Comparison of ENCODE assay signal across 25 cellular contexts in the genomic region with DNA sequence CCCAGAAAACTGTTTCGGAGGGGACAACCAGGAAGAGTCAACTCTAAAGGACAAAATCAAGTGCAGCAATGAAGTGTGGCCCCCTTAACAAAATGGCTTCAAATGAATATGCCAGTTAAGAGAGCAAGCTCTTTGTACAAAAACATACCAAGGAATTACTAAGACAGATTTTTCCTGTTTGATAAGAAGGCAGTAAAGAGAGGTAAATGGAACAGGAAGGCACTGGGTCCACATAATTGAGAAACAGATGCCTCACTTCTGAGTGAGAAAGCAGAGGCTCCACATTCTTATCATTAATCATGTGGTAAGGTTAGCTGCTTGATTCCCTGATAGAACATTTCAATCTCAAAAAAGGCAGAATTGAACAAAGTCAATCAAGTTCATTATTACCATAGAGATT. TPM values are rescaled to one million over a fixed set of nuclear protein-coding genes. Genes with fewer than 3 reads are reported as not detected.
DNase-seq lines count a peak whose midpoint lies in the region; ATAC-seq, FAIRE-seq and TF ChIP-seq lines count a peak whose summit lies in the region.
"Had no signal": no experiment of that assay in that cellular context is flagged by ENCODE, and none has a peak within 500 bp of the region (broad histone marks: within the 10 kb centered on the region; RNA-seq: fewer than 3 reads in every experiment).

No MANE protein-coding gene starts in this region.

- H3K4me3 ChIP-seq in A549 (no peak overlapping the region), endothelial cell of umbilical vein (replicated peaks in 1 of 3; ENCODE audit: insufficient read depth in 1 of 3, low read depth in 1 of 3, low read length in 3 of 3) (no peak overlapping the region), SJCRH30 (no peak overlapping the region)
- H3K4me3 ChIP-seq: BLaER1 treated with 17β-estradiol and CSF1 and Interleukin-3, amounts not matched to agents 10 nM and 100 nM; GM23248 had no signal

- DNase-seq in A549 (ENCODE audit: low read depth in 1 of 2, low spot score in 1 of 2), result no peak
- DNase-seq in NCI-H226, result peak; percentile 22
- peak; percentile 89 for DNase-seq in endothelial cell of umbilical vein (ENCODE audit: low read depth, low spot score)
- DNase-seq in ecto neural progenitor cell (ENCODE audit: low spot score), result no peak
- no peak for DNase-seq in SJCRH30
- DNase-seq: AML-193; CD4-positive, alpha-beta T cell; COR-L47; GM23248; H9; HFFc6; NCI-H1048; NCI-H1417 treated with DMSO at 0.1 percent for 48 hours; NCI-H187 treated with DMSO at 0.1 percent for 48 hours; NCI-H2171 treated with DMSO at 0.1 percent for 48 hours; NCI-H524; NCI-H774 had no signal

- FAIRE-seq in A549 (lab: Jason Lieb, UNC), result peak; percentile 46
- FAIRE-seq in endothelial cell of umbilical vein (lab: Jason Lieb, UNC), result peak; percentile 77
- FAIRE-seq: A204.1, G401.6, RCC 7860 had no signal

- no peak for TF ChIP-seq EP300 in A549 (IDR thresholded peaks at IDR 0.05)

- peaks cover 11% of the 10 kb centered on the region for H3K4me1 Mint-ChIP-seq in nephron
- H3K4me1 Mint-ChIP-seq: H9 had no signal

- intact Hi-C loops in endothelial cell of umbilical vein (cut with micrococcal nuclease), result loop anchor here (1.0 kb wide), 1 partner anchor 9 kb away; no protein-coding TSS in a partner anchor

- POLR2A ChIA-PET in A549 (lab: Yijun Ruan, JAX), result no interaction called here
- POLR2A ChIA-PET in endothelial cell of umbilical vein (lab: Charles Lee), result interaction anchor here (1.0 kb wide), 1 partner anchor 46 kb away, joined by 3 read pairs; a partner anchor contains a TSS

- H3K9me3 ChIP-seq in A549 (no peaks in the 10 kb centered on the region), endothelial cell of umbilical vein (replicated peaks; ENCODE audit: control insufficient read depth, insufficient read depth, low read length) (no peaks in the 10 kb centered on the region), SJCRH30 (replicated peaks) (no peaks in the 10 kb centered on the region)
- H3K9me3 ChIP-seq: BLaER1 treated with 17β-estradiol and CSF1 and Interleukin-3, amounts not matched to agents 10 nM and 100 nM had no signal

- ATAC-seq in A549 (no peak), HG02759 (IDR thresholded peaks at IDR 0.05; ENCODE audit: unreplicated experiment) (no peak)
- ATAC-seq: SK-N-SH treated with all-trans-retinoic acid at 6 μM for 48 hours had no signal

- 96% methylated on average over 1 of the region's 1 CpG for WGBS in A549 (ENCODE audit: missing lambda C conversion rate)

- peak overlapping the region; percentile 31 for H2AFZ ChIP-seq in endothelial cell of umbilical vein (ENCODE audit: low read depth, low read length)
- H2AFZ ChIP-seq: GM23248 had no signal

- CTCF ChIA-PET in A549 (lab: Yijun Ruan, JAX), result interaction anchor here (0.6 kb wide), 1 partner anchor 129 kb away, joined by 3 read pairs; no protein-coding TSS in a partner anchor
- CTCF ChIA-PET in endothelial cell of umbilical vein (lab: Charles Lee), result interaction anchor here (1.2 to 2.1 kb wide), 2 partner anchors 10 to 30 kb away, joined by 4 to 8 read pairs; no protein-coding TSS in a partner anchor

- no peaks in the 10 kb centered on the region for H4K20me1 ChIP-seq in endothelial cell of umbilical vein (replicated peaks; ENCODE audit: control insufficient read depth, extremely low read depth, insufficient read depth, low read length)

- dilution Hi-C loops in endothelial cell of umbilical vein (cut with MboI; ENCODE audit: extremely low pct_ligation_motif_present, low sequenced_read_pairs), result no loop called here

- no TSS peak for BruUV-seq in endothelial cell of umbilical vein (replicated peaks; lab: Mats Ljungman, UMichigan)

- TF ChIP-seq POLR2A in A549 (IDR thresholded peaks at IDR 0.05; ENCODE audit: low read length) (no peak), endothelial cell of umbilical vein (IDR thresholded peaks at IDR 0.05; ENCODE audit: low read depth, low read length) (no peak)

- H3K9me1 ChIP-seq in endothelial cell of umbilical vein (replicated peaks; ENCODE audit: control insufficient read depth, extremely low read depth, insufficient read depth, low read length), result no peaks in the 10 kb centered on the region

- H3K4me1 ChIP-seq in A549, result no peaks in the 10 kb centered on the region
- peaks cover 17% of the 10 kb centered on the region for H3K4me1 ChIP-seq in endothelial cell of umbilical vein (ENCODE audit: control insufficient read depth, extremely low read depth, insufficient read depth, low read length)
- H3K4me1 ChIP-seq in SJCRH30, result no peaks in the 10 kb centered on the region
- H3K4me1 ChIP-seq: BLaER1 treated with 17β-estradiol and CSF1 and Interleukin-3, amounts not matched to agents 10 nM and 100 nM had no signal

- H3K27ac ChIP-seq in A549 (no peak overlapping the region), endothelial cell of umbilical vein (ENCODE audit: insufficient read depth, low read depth, low read length) (peak overlapping the region; percentile 53), SJCRH30 (no peak overlapping the region)
- H3K27ac ChIP-seq: BLaER1 treated with 17β-estradiol and CSF1 and Interleukin-3, amounts not matched to agents 10 nM and 100 nM; GM23248; HL-60 had no signal

- peaks cover 0 to 4% of the 10 kb centered on the region in 2 experiments for H3K36me3 ChIP-seq in endothelial cell of umbilical vein (ENCODE audit: control insufficient read depth in 2 of 2, extremely low read depth in 1 of 2, insufficient read depth in 2 of 2, low read length in 2 of 2)
- H3K36me3 ChIP-seq in SJCRH30, result peaks cover 10% of the 10 kb centered on the region

- peaks cover 75% of the 10 kb centered on the region for H3K36me3 Mint-ChIP-seq in nephron (ENCODE audit: low read depth)

- no peaks in the 10 kb centered on the region for H3K9me3 Mint-ChIP-seq in nephron
- H3K9me3 Mint-ChIP-seq: CD4-positive, alpha-beta T cell; H9; HFFc6 had no signal

- H3K4me3 Mint-ChIP-seq in nephron, result no peak overlapping the region
- H3K4me3 Mint-ChIP-seq: CD4-positive, alpha-beta T cell; H9; HFFc6 had no signal

- H3K4me2 ChIP-seq in A549 (no peak overlapping the region), endothelial cell of umbilical vein (ENCODE audit: insufficient read depth, low read length) (peak overlapping the region; percentile 19)
- H3K4me2 ChIP-seq: BLaER1 treated with 17β-estradiol and CSF1 and Interleukin-3, amounts not matched to agents 10 nM and 100 nM had no signal

- H3K27me3 ChIP-seq in endothelial cell of umbilical vein (ENCODE audit: control insufficient read depth in 2 of 2, insufficient read depth in 2 of 2, low read length in 2 of 2) (no peaks in the 10 kb centered on the region), SJCRH30 (no peaks in the 10 kb centered on the region)
- H3K27me3 ChIP-seq: BLaER1 treated with 17β-estradiol and CSF1 and Interleukin-3, amounts not matched to agents 10 nM and 100 nM had no signal

- TF ChIP-seq RAD21 in A549 (conservative IDR thresholded peaks at IDR 0.05 in 1 of 2, IDR thresholded peaks at IDR 0.05 in 1 of 2), result no peak

- no peaks in the 10 kb centered on the region for H3K79me2 ChIP-seq in endothelial cell of umbilical vein (ENCODE audit: control insufficient read depth, insufficient read depth, low read length)

- peak overlapping the region in 2 of 3 experiments; percentile 9 to 51 for H3K27ac Mint-ChIP-seq in nephron
- H3K27ac Mint-ChIP-seq: CD4-positive, alpha-beta T cell; H9; HFFc6 had no signal

- no peak for TF ChIP-seq CTCF in A549 (IDR thresholded peaks at IDR 0.05)
- TF ChIP-seq CTCF in endothelial cell of umbilical vein (IDR thresholded peaks at IDR 0.05; ENCODE audit: extremely low read depth in 1 of 2, insufficient read depth in 1 of 2, low read depth in 1 of 2, low read length in 2 of 2), result no peak
- no peak for TF ChIP-seq CTCF in nephron (IDR thresholded peaks at IDR 0.05; ENCODE audit: unreplicated experiment in 3 of 3)

- H3K27me3 Mint-ChIP-seq in nephron (ENCODE audit: low read depth), result no peaks in the 10 kb centered on the region
- H3K27me3 Mint-ChIP-seq: CD4-positive, alpha-beta T cell had no signal

- no peak overlapping the region for H3K9ac ChIP-seq in endothelial cell of umbilical vein (replicated peaks; ENCODE audit: extremely low read depth, insufficient read depth, low read length)
- H3K9ac ChIP-seq: BLaER1 treated with 17β-estradiol and CSF1 and Interleukin-3, amounts not matched to agents 10 nM and 100 nM; GM23248 had no signal

RNA-seq across cellular contexts. Expression of a gene that starts 44.9 kb away (rescaled TPM):
- polyA plus RNA-seq in A549 (2011; rRNA removed) (12.1 and 13.4 TPM in 2 replicates), A549 (2017; fragmentation: RNase III; extraction: RNeasy Plus Mini Kit Qiagen cat#74134 plus additional on column Dnase treatment) (7.5 to 8.4 TPM (median 8.1 TPM) in 3 replicates), endothelial cell of umbilical vein (3.5 and 4.8 TPM in 2 replicates)
- 2.3 and 2.6 TPM in 2 replicates for polyA plus RNA-seq in A549 (2012; cell fraction: cytosol; rRNA removed)
- 2.9 and 5.9 TPM in 2 replicates for polyA plus RNA-seq in A549 (2012; cell fraction: nucleus; rRNA removed)
- 7.0 and 9.1 TPM in 2 replicates for polyA minus RNA-seq in A549 (2011; rRNA and poly(A)+ RNA removed)
- total RNA-seq in endothelial cell of umbilical vein, result 10.9 and 14.0 TPM in 2 replicates
- 3.5 and 4.0 TPM in 2 replicates for polyA plus RNA-seq in endothelial cell of umbilical vein (2011; cell fraction: cytosol; rRNA removed)
- 16.1 and 20.8 TPM in 2 replicates for polyA plus RNA-seq in endothelial cell of umbilical vein (2011; cell fraction: nucleus; rRNA removed)
- polyA plus RNA-seq in endothelial cell of umbilical vein (2012), result 6.6 and 7.2 TPM in 2 replicates
- 12.6 and 15.8 TPM in 2 replicates for polyA minus RNA-seq in endothelial cell of umbilical vein
- polyA minus RNA-seq in endothelial cell of umbilical vein (2011; cell fraction: cytosol; rRNA and poly(A)+ RNA removed), result 4.2 TPM
- polyA minus RNA-seq in endothelial cell of umbilical vein (2011; cell fraction: nucleus; rRNA and poly(A)+ RNA removed), result 26.8 and 43.3 TPM in 2 replicates
- total RNA-seq in SJCRH30 (2014; rRNA removed; shearing (Covaris generic)), result 15.6 and 18.6 TPM in 2 replicates

RNA-seq across cellular contexts. Expression of a gene that starts 45.4 kb away (rescaled TPM):
- polyA plus RNA-seq in A549 (2011; rRNA removed) (61.9 and 96.7 TPM in 2 replicates), A549 (2017; fragmentation: RNase III; extraction: RNeasy Plus Mini Kit Qiagen cat#74134 plus additional on column Dnase treatment) (72.7 to 79.1 TPM (median 77.6 TPM) in 3 replicates), endothelial cell of umbilical vein (5.7 and 9.1 TPM in 2 replicates)
- polyA plus RNA-seq in A549 (2012; cell fraction: cytosol; rRNA removed), result 24.2 and 28.7 TPM in 2 replicates
- 17.1 and 25.4 TPM in 2 replicates for polyA plus RNA-seq in A549 (2012; cell fraction: nucleus; rRNA removed)
- polyA minus RNA-seq in A549 (2011; rRNA and poly(A)+ RNA removed), result 11.2 and 12.1 TPM in 2 replicates
- total RNA-seq in endothelial cell of umbilical vein, result 29.3 and 32.2 TPM in 2 replicates
- polyA plus RNA-seq in endothelial cell of umbilical vein (2011; cell fraction: cytosol; rRNA removed), result 12.9 and 14.1 TPM in 2 replicates
- 15.6 and 19.7 TPM in 2 replicates for polyA plus RNA-seq in endothelial cell of umbilical vein (2011; cell fraction: nucleus; rRNA removed)
- polyA plus RNA-seq in endothelial cell of umbilical vein (2012), result 33.1 and 43.0 TPM in 2 replicates
- polyA minus RNA-seq in endothelial cell of umbilical vein, result 6.1 and 8.0 TPM in 2 replicates
- polyA minus RNA-seq in endothelial cell of umbilical vein (2011; cell fraction: cytosol; rRNA and poly(A)+ RNA removed), result 11.9 TPM
- polyA minus RNA-seq in endothelial cell of umbilical vein (2011; cell fraction: nucleus; rRNA and poly(A)+ RNA removed), result 7.0 and 8.7 TPM in 2 replicates
- 51.7 and 57.9 TPM in 2 replicates for total RNA-seq in SJCRH30 (2014; rRNA removed; shearing (Covaris generic))

RNA-seq across cellular contexts. Expression of a gene that starts 48.7 kb away (rescaled TPM):
- polyA plus RNA-seq in A549 (2011; rRNA removed), result 1,425 and 1,432 TPM in 2 replicates
- 2,246 and 2,361 TPM in 2 replicates for polyA plus RNA-seq in A549 (2012; cell fraction: cytosol; rRNA removed)
- polyA plus RNA-seq in A549 (2012; cell fraction: nucleus; rRNA removed), result 927 and 1,022 TPM in 2 replicates
- polyA plus RNA-seq in A549 (2017; fragmentation: RNase III; extraction: RNeasy Plus Mini Kit Qiagen cat#74134 plus additional on column Dnase treatment), result 1,828 to 1,901 TPM (median 1,862 TPM) in 3 replicates
- polyA minus RNA-seq in A549 (2011; rRNA and poly(A)+ RNA removed), result 213 and 275 TPM in 2 replicates
- total RNA-seq in endothelial cell of umbilical vein, result 555 and 565 TPM in 2 replicates
- polyA plus RNA-seq in endothelial cell of umbilical vein, result 677 and 833 TPM in 2 replicates
- polyA plus RNA-seq in endothelial cell of umbilical vein (2011; cell fraction: cytosol; rRNA removed), result 796 and 815 TPM in 2 replicates
- polyA plus RNA-seq in endothelial cell of umbilical vein (2011; cell fraction: nucleus; rRNA removed), result 217 and 247 TPM in 2 replicates
- 900 and 1,058 TPM in 2 replicates for polyA plus RNA-seq in endothelial cell of umbilical vein (2012)
- 187 and 204 TPM in 2 replicates for polyA minus RNA-seq in endothelial cell of umbilical vein
- 242 TPM for polyA minus RNA-seq in endothelial cell of umbilical vein (2011; cell fraction: cytosol; rRNA and poly(A)+ RNA removed)
- 34.2 and 52.2 TPM in 2 replicates for polyA minus RNA-seq in endothelial cell of umbilical vein (2011; cell fraction: nucleus; rRNA and poly(A)+ RNA removed)
- total RNA-seq in SJCRH30 (2014; rRNA removed; shearing (Covaris generic)), result 418 and 434 TPM in 2 replicates

Comparison
In these comparisons a context has a peak if more than half of its experiments do, and no peak if none do; other contexts are left out.
1. DNase-seq: peak in NCI-H226 (single experiment) and endothelial cell of umbilical vein (single experiment); none in A549 (0 of 2), ecto neural progenitor cell (single experiment) and SJCRH30 (0 of 2).